ENCODE assay signal across 14 cellular contexts in genomic region chr14:68775614-68776126, GRCh38. TPM values are rescaled to one million over a fixed set of nuclear protein-coding genes. Genes with fewer than 3 reads are reported as not detected.
DNase-seq lines count a peak whose midpoint lies in the region; ATAC-seq, FAIRE-seq and TF ChIP-seq lines count a peak whose summit lies in the region.
"Had no signal": no experiment of that assay in that cellular context is flagged by ENCODE, and none has a peak within 500 bp of the region (broad histone marks: within the 10 kb centered on the region; RNA-seq: fewer than 3 reads in every experiment).

No MANE protein-coding gene starts in this region.

- intact Hi-C loops in sciatic nerve (cut with DNase I), result no loop called here

- H3K4ac ChIP-seq in trophoblast cell (ENCODE audit: low read depth, low read length), result no peak overlapping the region

- no peak overlapping the region for H2BK120ac ChIP-seq in trophoblast cell (ENCODE audit: insufficient read depth, low read length, poor library complexity)

- H4K8ac ChIP-seq in trophoblast cell (ENCODE audit: low read depth, low read length), result no peak overlapping the region

- no peak overlapping the region for H4K12ac ChIP-seq in trophoblast cell (ENCODE audit: low read depth, low read length)

- H3K79me1 ChIP-seq in trophoblast cell (ENCODE audit: low read length), result peaks cover 2% of the 10 kb centered on the region

- H3K4me1 ChIP-seq in astrocyte (ENCODE audit: insufficient read depth, low read length), result peaks cover 21% of the 10 kb centered on the region
- peaks cover 4 to 9% of the 10 kb centered on the region in 2 experiments for H3K4me1 ChIP-seq in trophoblast cell (ENCODE audit: control insufficient read depth in 1 of 2, insufficient read depth in 2 of 2, low read length in 2 of 2)

- peak overlapping the region; percentile 35 for H2AK5ac ChIP-seq in trophoblast cell (ENCODE audit: low read length)

- no peak overlapping the region for H3K18ac ChIP-seq in trophoblast cell (ENCODE audit: low read length)

- H2AFZ ChIP-seq in astrocyte (ENCODE audit: low read depth, low read length), result no peak overlapping the region
- no peak overlapping the region for H2AFZ ChIP-seq in trophoblast cell (ENCODE audit: insufficient read depth, low read length, poor library complexity)

- H3K9me3 ChIP-seq in astrocyte (ENCODE audit: insufficient read depth, low read depth, low read length) (peaks cover 15% of the 10 kb centered on the region), trophoblast cell (ENCODE audit: insufficient read depth, low read depth, low read length) (no peaks in the 10 kb centered on the region)

- H3K4me3 ChIP-seq in astrocyte (ENCODE audit: insufficient read depth, low read depth, low read length), result no peak overlapping the region
- no peak overlapping the region for H3K4me3 ChIP-seq in trophoblast cell (ENCODE audit: low read depth, low read length)

- no peak overlapping the region for H4K91ac ChIP-seq in trophoblast cell (ENCODE audit: low read depth, low read length)

- H3K36me3 Mint-ChIP-seq in astrocyte (ENCODE audit: low read depth, unreplicated experiment), result no peaks in the 10 kb centered on the region

- H2BK12ac ChIP-seq in trophoblast cell (ENCODE audit: low read length), result no peak overlapping the region

- ATAC-seq in sciatic nerve, result no peak
- ATAC-seq: HepG2 had no signal

- DNase-seq in DMS53 (lab: John Stamatoyannopoulos, UW), result peak; percentile 10
- DNase-seq in DMS53 treated with DMSO at 0.1 percent for 48 hours (lab: John Stamatoyannopoulos, UW; ENCODE audit: unreplicated experiment), result no peak
- no peak for DNase-seq in GM13977 (ENCODE audit: low spot score)
- DNase-seq in astrocyte (ENCODE audit: low read depth), result no peak
- no peak for DNase-seq in trophoblast cell
- no peak for DNase-seq in sciatic nerve (ENCODE audit: low spot score)
- DNase-seq in NCI-H146 treated with DMSO at 0.1 percent for 48 hours (lab: John Stamatoyannopoulos, UW; ENCODE audit: unreplicated experiment), result no peak
- DNase-seq in H4 (ENCODE audit: low spot score), result no peak
- DNase-seq: foreskin fibroblast; stimulated activated CD4-positive, alpha-beta T cell treated with anti-CD3 and anti-CD28 coated beads, Interleukin-12 subunit alpha, Interleukin-12 subunit beta, amount 100 ng/mL, for 4 hours had no signal

- H3K27me3 ChIP-seq in astrocyte (ENCODE audit: insufficient read depth, low read length) (no peaks in the 10 kb centered on the region), trophoblast cell (ENCODE audit: insufficient read depth, low read length) (no peaks in the 10 kb centered on the region)

- H3K27ac Mint-ChIP-seq in astrocyte (ENCODE audit: unreplicated experiment), result no peak overlapping the region

- H3K27me3 Mint-ChIP-seq in astrocyte (ENCODE audit: low read depth, unreplicated experiment), result no peaks in the 10 kb centered on the region

- H3K4me2 ChIP-seq in astrocyte (ENCODE audit: low read length) (no peak overlapping the region), trophoblast cell (ENCODE audit: low read length) (no peak overlapping the region)

- peaks cover 6% of the 10 kb centered on the region for H3K9me3 Mint-ChIP-seq in astrocyte (ENCODE audit: unreplicated experiment)

- no peak overlapping the region for H3K23ac ChIP-seq in trophoblast cell (ENCODE audit: low read length)

- peaks cover 29% of the 10 kb centered on the region for H3K4me1 Mint-ChIP-seq in astrocyte (ENCODE audit: low read depth, unreplicated experiment)

- H3K27ac ChIP-seq in astrocyte (ENCODE audit: low read depth, low read length) (no peak overlapping the region), trophoblast cell (ENCODE audit: low read depth, low read length) (no peak overlapping the region)

- no peak overlapping the region for H3K4me3 Mint-ChIP-seq in astrocyte (ENCODE audit: unreplicated experiment)
- H3K4me3 Mint-ChIP-seq: neural crest cell had no signal

- no peak overlapping the region for H2BK5ac ChIP-seq in trophoblast cell (ENCODE audit: low read depth, low read length, poor library complexity)

- H3K79me2 ChIP-seq in astrocyte (ENCODE audit: insufficient read depth, low read length) (no peaks in the 10 kb centered on the region), trophoblast cell (ENCODE audit: control insufficient read depth, insufficient read depth, low read length, poor library complexity) (no peaks in the 10 kb centered on the region)

- H3K9ac ChIP-seq in astrocyte (ENCODE audit: low read length) (no peak overlapping the region), trophoblast cell (ENCODE audit: low read length) (no peak overlapping the region)

- no peak for FAIRE-seq in astrocyte (lab: Jason Lieb, UNC)
- FAIRE-seq: colon, HepG2, TTC549 had no signal

- no peaks in the 10 kb centered on the region for H4K20me1 ChIP-seq in astrocyte (ENCODE audit: insufficient read depth, low read length)

- peak; percentile 32 for TF ChIP-seq CTCF in GM13977 (IDR thresholded peaks at IDR 0.05; ENCODE audit: extremely low read depth, insufficient read depth, missing control alignments)
- TF ChIP-seq CTCF in astrocyte (IDR thresholded peaks at IDR 0.05; ENCODE audit: insufficient read depth, low read depth, low read length), result peak; percentile 6

- no peaks in the 10 kb centered on the region for H3K36me3 ChIP-seq in astrocyte (ENCODE audit: insufficient read depth, low read length)
- H3K36me3 ChIP-seq in trophoblast cell (ENCODE audit: control insufficient read depth in 1 of 2, insufficient read depth in 2 of 2, low read length in 2 of 2), result no peaks in the 10 kb centered on the region

- in situ Hi-C loops in GM13977 (cut with MboI; ENCODE audit: low pct_unique_long_range_greater_than_20kb, low sequenced_read_pairs, unreplicated experiment), result no loop called here

- H3K14ac ChIP-seq in trophoblast cell (ENCODE audit: low read length), result no peak overlapping the region

- no CpG with 5 or more reads among the region's 6 CpGs for WGBS in trophoblast cell (ENCODE audit: extremely low coverage, insufficient coverage, insufficient read length)

RNA-seq across cellular contexts. Expression of gene ZFP36L1, which starts 17.2 kb away (rescaled TPM):
- total RNA-seq in astrocyte, result 210 and 219 TPM in 2 replicates
- polyA plus RNA-seq in trophoblast cell (2013), result 487 and 493 TPM in 2 replicates
- total RNA-seq in sciatic nerve, result 434 TPM
- total RNA-seq in H4 (2014; rRNA removed; shearing (Covaris generic)), result 27.7 and 31.0 TPM in 2 replicates
